1 cellular context compared by ENCODE assay signal in the genomic region with DNA sequence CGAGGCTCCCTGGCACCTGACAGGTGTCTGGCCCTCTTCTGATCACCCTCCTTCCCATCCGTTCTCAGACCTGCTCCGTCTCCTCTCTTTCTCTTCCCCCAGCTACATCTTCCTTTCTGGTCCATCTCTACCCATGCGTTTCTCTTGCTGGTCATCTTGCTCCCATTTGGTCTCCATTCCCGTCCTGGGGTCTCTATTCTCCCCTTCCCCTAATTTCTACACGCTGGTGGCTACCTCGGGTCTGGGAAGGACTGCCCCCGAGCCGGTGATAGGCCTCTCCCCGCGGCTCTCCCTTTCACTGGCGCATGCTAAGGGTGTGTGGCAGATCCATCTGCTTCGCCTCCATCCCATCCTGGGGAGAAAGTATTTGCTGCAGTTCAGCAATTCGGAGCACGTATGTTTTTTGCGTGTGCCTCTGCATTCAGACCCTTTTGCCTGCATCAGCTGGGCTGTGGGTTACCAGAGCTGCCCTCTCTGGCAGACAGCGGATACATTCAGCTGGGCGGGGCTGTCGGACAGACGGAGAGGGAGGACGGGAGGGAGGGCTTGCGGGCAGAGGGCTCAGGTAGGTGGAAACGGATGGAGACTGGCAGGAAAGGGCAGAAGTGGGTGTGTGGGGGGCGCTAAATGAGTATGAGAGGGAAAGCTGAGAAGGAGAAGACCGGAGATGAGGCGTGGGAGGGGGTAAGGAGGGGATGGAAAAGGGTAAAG.
TF ChIP-seq lines count a peak whose summit lies in the region.

No MANE protein-coding gene starts in this region.

TF ChIP-seq in GM23338, 12 proteins besides CTCF, POLR2A, EP300 and RAD21:
- no peak for TF ChIP-seq CREB1 (CRISPR knock-in tag; IDR thresholded peaks at IDR 0.05; ENCODE audit: low read depth)
- TF ChIP-seq NANOG (IDR thresholded peaks at IDR 0.05; ENCODE audit: borderline replicate concordance), result no peak
- no peak for TF ChIP-seq JUNB (IDR thresholded peaks at IDR 0.05; ENCODE audit: unreplicated experiment)
- TF ChIP-seq POLR2AphosphoS5 (IDR thresholded peaks at IDR 0.05; ENCODE audit: low read depth), result no peak
- no peak for TF ChIP-seq ZNF331 (CRISPR knock-in tag; IDR thresholded peaks at IDR 0.05; ENCODE audit: low read depth)
- TF ChIP-seq, protein P1, sequence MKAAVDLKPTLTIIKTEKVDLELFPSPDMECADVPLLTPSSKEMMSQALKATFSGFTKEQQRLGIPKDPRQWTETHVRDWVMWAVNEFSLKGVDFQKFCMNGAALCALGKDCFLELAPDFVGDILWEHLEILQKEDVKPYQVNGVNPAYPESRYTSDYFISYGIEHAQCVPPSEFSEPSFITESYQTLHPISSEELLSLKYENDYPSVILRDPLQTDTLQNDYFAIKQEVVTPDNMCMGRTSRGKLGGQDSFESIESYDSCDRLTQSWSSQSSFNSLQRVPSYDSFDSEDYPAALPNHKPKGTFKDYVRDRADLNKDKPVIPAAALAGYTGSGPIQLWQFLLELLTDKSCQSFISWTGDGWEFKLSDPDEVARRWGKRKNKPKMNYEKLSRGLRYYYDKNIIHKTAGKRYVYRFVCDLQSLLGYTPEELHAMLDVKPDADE (IDR thresholded peaks at IDR 0.05), result no peak
- TF ChIP-seq STAT1 (IDR thresholded peaks at IDR 0.05; ENCODE audit: unreplicated experiment), result no peak
- TF ChIP-seq, protein P2, sequence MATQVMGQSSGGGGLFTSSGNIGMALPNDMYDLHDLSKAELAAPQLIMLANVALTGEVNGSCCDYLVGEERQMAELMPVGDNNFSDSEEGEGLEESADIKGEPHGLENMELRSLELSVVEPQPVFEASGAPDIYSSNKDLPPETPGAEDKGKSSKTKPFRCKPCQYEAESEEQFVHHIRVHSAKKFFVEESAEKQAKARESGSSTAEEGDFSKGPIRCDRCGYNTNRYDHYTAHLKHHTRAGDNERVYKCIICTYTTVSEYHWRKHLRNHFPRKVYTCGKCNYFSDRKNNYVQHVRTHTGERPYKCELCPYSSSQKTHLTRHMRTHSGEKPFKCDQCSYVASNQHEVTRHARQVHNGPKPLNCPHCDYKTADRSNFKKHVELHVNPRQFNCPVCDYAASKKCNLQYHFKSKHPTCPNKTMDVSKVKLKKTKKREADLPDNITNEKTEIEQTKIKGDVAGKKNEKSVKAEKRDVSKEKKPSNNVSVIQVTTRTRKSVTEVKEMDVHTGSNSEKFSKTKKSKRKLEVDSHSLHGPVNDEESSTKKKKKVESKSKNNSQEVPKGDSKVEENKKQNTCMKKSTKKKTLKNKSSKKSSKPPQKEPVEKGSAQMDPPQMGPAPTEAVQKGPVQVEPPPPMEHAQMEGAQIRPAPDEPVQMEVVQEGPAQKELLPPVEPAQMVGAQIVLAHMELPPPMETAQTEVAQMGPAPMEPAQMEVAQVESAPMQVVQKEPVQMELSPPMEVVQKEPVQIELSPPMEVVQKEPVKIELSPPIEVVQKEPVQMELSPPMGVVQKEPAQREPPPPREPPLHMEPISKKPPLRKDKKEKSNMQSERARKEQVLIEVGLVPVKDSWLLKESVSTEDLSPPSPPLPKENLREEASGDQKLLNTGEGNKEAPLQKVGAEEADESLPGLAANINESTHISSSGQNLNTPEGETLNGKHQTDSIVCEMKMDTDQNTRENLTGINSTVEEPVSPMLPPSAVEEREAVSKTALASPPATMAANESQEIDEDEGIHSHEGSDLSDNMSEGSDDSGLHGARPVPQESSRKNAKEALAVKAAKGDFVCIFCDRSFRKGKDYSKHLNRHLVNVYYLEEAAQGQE (IDR thresholded peaks at IDR 0.05; ENCODE audit: unreplicated experiment), result no peak
- TF ChIP-seq EZH2phosphoT487 (IDR thresholded peaks at IDR 0.05; ENCODE audit: unreplicated experiment), result no peak
- TF ChIP-seq, protein P3, sequence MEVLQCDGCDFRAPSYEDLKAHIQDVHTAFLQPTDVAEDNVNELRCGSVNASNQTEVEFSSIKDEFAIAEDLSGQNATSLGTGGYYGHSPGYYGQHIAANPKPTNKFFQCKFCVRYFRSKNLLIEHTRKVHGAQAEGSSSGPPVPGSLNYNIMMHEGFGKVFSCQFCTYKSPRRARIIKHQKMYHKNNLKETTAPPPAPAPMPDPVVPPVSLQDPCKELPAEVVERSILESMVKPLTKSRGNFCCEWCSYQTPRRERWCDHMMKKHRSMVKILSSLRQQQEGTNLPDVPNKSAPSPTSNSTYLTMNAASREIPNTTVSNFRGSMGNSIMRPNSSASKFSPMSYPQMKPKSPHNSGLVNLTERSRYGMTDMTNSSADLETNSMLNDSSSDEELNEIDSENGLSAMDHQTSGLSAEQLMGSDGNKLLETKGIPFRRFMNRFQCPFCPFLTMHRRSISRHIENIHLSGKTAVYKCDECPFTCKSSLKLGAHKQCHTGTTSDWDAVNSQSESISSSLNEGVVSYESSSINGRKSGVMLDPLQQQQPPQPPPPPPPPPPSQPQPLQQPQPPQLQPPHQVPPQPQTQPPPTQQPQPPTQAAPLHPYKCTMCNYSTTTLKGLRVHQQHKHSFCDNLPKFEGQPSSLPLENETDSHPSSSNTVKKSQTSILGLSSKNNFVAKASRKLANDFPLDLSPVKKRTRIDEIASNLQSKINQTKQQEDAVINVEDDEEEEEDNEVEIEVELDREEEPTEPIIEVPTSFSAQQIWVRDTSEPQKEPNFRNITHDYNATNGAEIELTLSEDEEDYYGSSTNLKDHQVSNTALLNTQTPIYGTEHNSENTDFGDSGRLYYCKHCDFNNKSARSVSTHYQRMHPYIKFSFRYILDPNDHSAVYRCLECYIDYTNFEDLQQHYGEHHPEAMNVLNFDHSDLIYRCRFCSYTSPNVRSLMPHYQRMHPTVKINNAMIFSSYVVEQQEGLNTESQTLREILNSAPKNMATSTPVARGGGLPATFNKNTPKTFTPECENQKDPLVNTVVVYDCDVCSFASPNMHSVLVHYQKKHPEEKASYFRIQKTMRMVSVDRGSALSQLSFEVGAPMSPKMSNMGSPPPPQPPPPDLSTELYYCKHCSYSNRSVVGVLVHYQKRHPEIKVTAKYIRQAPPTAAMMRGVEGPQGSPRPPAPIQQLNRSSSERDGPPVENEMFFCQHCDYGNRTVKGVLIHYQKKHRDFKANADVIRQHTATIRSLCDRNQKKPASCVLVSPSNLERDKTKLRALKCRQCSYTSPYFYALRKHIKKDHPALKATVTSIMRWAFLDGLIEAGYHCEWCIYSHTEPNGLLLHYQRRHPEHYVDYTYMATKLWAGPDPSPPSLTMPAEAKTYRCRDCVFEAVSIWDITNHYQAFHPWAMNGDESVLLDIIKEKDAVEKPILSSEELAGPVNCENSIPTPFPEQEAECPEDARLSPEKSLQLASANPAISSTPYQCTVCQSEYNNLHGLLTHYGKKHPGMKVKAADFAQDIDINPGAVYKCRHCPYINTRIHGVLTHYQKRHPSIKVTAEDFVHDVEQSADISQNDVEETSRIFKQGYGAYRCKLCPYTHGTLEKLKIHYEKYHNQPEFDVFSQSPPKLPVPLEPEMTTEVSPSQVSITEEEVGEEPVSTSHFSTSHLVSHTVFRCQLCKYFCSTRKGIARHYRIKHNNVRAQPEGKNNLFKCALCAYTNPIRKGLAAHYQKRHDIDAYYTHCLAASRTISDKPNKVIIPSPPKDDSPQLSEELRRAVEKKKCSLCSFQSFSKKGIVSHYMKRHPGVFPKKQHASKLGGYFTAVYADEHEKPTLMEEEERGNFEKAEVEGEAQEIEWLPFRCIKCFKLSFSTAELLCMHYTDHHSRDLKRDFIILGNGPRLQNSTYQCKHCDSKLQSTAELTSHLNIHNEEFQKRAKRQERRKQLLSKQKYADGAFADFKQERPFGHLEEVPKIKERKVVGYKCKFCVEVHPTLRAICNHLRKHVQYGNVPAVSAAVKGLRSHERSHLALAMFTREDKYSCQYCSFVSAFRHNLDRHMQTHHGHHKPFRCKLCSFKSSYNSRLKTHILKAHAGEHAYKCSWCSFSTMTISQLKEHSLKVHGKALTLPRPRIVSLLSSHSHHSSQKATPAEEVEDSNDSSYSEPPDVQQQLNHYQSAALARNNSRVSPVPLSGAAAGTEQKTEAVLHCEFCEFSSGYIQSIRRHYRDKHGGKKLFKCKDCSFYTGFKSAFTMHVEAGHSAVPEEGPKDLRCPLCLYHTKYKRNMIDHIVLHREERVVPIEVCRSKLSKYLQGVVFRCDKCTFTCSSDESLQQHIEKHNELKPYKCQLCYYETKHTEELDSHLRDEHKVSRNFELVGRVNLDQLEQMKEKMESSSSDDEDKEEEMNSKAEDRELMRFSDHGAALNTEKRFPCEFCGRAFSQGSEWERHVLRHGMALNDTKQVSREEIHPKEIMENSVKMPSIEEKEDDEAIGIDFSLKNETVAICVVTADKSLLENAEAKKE (CRISPR knock-in tag; IDR thresholded peaks at IDR 0.05), result no peak
- TF ChIP-seq EZH2 (IDR thresholded peaks at IDR 0.05; ENCODE audit: low read depth, unreplicated experiment), result no peak
- TF ChIP-seq ZNF114 (CRISPR knock-in tag; IDR thresholded peaks at IDR 0.05), result no peak
